In the genomic region with DNA sequence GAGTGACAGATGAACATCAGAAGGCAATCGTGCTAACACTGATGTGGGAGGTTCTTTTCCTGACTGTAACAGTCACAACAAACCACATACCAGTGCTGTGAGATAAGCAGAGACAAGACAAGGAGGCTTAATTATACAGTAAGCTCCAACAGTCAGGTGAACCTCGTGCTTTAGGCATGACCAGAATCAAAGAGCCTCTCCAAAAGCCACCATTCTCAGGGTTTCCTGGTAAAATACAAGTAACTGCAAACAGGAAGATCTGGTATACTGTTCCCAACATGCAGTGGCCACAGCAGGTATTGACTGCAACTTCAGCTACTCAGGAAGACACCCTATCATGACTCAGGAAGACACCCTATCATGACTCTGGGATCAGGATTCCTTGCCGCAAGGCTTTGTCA, we compare ENCODE assay signal across 15 cellular contexts. TPM values are rescaled to one million over a fixed set of nuclear protein-coding genes. Genes with fewer than 3 reads are reported as not detected.
A peak's percentile ranks its signal among the peaks of the same experiment; 100 is the strongest.
DNase-seq lines count a peak whose midpoint lies in the region; ATAC-seq, FAIRE-seq and TF ChIP-seq lines count a peak whose summit lies in the region.
"Had no signal": no experiment of that assay in that cellular context is flagged by ENCODE, and none has a peak within 500 bp of the region (broad histone marks: within the 10 kb centered on the region; RNA-seq: fewer than 3 reads in every experiment).

No MANE protein-coding gene starts in this region.

- no peak; the same call in 1 of the 2 replicates for TF ChIP-seq EP300 in K562 (IDR thresholded peaks at IDR 0.05; ENCODE audit: low read length)

- peak; percentile 81 for FAIRE-seq in K562 (lab: Jason Lieb, UNC)
- FAIRE-seq: colon had no signal

- no peaks in the 10 kb centered on the region for H3K9me1 ChIP-seq in K562 (ENCODE audit: control insufficient read depth, insufficient read depth, low read length)

- H3K4me2 ChIP-seq in K562 (ENCODE audit: insufficient read depth, low read length), result peak overlapping the region; percentile 1

- H3K9ac ChIP-seq in HUES64 (ENCODE audit: low read depth, low read length) (no peak overlapping the region), K562 (ENCODE audit: insufficient read depth in 1 of 2, low read depth in 2 of 2, low read length in 2 of 2) (no peak overlapping the region)

- BruUV-seq in K562 (replicated peaks; lab: Mats Ljungman, UMichigan), result no TSS peak

- intact Hi-C loops in K562 (cut with micrococcal nuclease), result loop anchor here (5.0 to 10.0 kb wide), 2 partner anchors 51 to 313 kb away; a partner anchor contains a TSS
- intact Hi-C loops in adrenal gland (cut with DNase I), result no loop called here

- H4K20me1 ChIP-seq in K562 (replicated peaks; ENCODE audit: control insufficient read depth, insufficient read depth, low read length), result no peaks in the 10 kb centered on the region

- H2AFZ ChIP-seq in K562 (ENCODE audit: low read depth, low read length), result peak overlapping the region; percentile 56; the same call in 1 of the 2 replicates

- no peaks in the 10 kb centered on the region for H3K9me3 ChIP-seq in HUES64 (ENCODE audit: insufficient read depth, low read depth, low read length)
- no peaks in the 10 kb centered on the region for H3K9me3 ChIP-seq in K562 (replicated peaks; ENCODE audit: control insufficient read depth, insufficient read depth, low read depth, low read length)
- H3K9me3 ChIP-seq in Peyer's patch, result no peaks in the 10 kb centered on the region
- H3K9me3 ChIP-seq in adrenal gland (replicated peaks in 1 of 3), result no peaks in the 10 kb centered on the region
- H3K9me3 ChIP-seq: thyroid gland had no signal

- 0 out of 6 replicates have a peak, but pooled peaks of 2 of the 3 experiments have one; percentile 14 to 15 for TF ChIP-seq CTCF in K562 (IDR thresholded peaks at IDR 0.05 in 2 of 3, conservative IDR thresholded peaks at IDR 0.05 in 1 of 3; ENCODE audit: insufficient read depth in 2 of 3, low read depth in 1 of 3, low read length in 3 of 3)
- peak in 1 of 6 experiments; percentile 2 for TF ChIP-seq CTCF in Peyer's patch (IDR thresholded peaks at IDR 0.05)
- no peak for TF ChIP-seq CTCF in adrenal gland (IDR thresholded peaks at IDR 0.05)

- H3K27me3 ChIP-seq in HUES64 (ENCODE audit: insufficient read depth, low read length), result no peaks in the 10 kb centered on the region
- no peaks in the 10 kb centered on the region for H3K27me3 ChIP-seq in K562 (ENCODE audit: control insufficient read depth in 2 of 2, insufficient read depth in 2 of 2, low read length in 2 of 2)
- H3K27me3 ChIP-seq in Peyer's patch, result no peaks in the 10 kb centered on the region
- H3K27me3 ChIP-seq in adrenal gland, result no peaks in the 10 kb centered on the region
- H3K27me3 ChIP-seq: thyroid gland had no signal

- CTCF ChIA-PET in K562 (lab: Yijun Ruan, JAX; ENCODE audit: low intra/inter-chr PET ratio), result interaction anchor here (2.8 kb wide), 1 partner anchor 196 kb away, joined by 19 read pairs; no protein-coding TSS in a partner anchor

- TF ChIP-seq POLR2A in K562 (conservative IDR thresholded peaks at IDR 0.05), result no peak
- no peak for TF ChIP-seq POLR2A in Peyer's patch (IDR thresholded peaks at IDR 0.05)
- no peak for TF ChIP-seq POLR2A in adrenal gland (IDR thresholded peaks at IDR 0.05)

- in situ Hi-C loops in K562 (cut with MboI), result no loop called here

- H3K79me2 ChIP-seq in K562 (ENCODE audit: control insufficient read depth, insufficient read depth, low read length), result 0 out of 3 replicates have a peak, but pooled peaks cover 3% of the 10 kb centered on the region

- peaks cover 17% of the 10 kb centered on the region; the same call in 1 of the 2 replicates for H3K36me3 ChIP-seq in HUES64 (ENCODE audit: insufficient read depth, low read length)
- peaks cover 73% of the 10 kb centered on the region for H3K36me3 ChIP-seq in K562 (ENCODE audit: control insufficient read depth, insufficient read depth, low read length)
- no peaks in the 10 kb centered on the region for H3K36me3 ChIP-seq in Peyer's patch
- no peaks in the 10 kb centered on the region for H3K36me3 ChIP-seq in adrenal gland (replicated peaks in 1 of 2)
- H3K36me3 ChIP-seq: thyroid gland had no signal

- ATAC-seq in K562 (peak; percentile 84), HG02642 (IDR thresholded peaks at IDR 0.05; ENCODE audit: poor library complexity, unreplicated experiment) (no peak)

- no peak overlapping the region for H3K4me3 ChIP-seq in HUES64 (ENCODE audit: low read length)
- H3K4me3 ChIP-seq in K562, result no peak overlapping the region
- no peak overlapping the region for H3K4me3 ChIP-seq in Peyer's patch
- no peak overlapping the region for H3K4me3 ChIP-seq in adrenal gland
- H3K4me3 ChIP-seq: thyroid gland had no signal

- H3K27ac ChIP-seq in HUES64 (ENCODE audit: low read depth, low read length) (0 out of 2 replicates have a peak overlapping the region, but pooled peaks have one; percentile 1), K562 (ENCODE audit: extremely low read depth, low read depth, low read length) (peak overlapping the region; percentile 62; the same call in 2 of the 3 replicates), Peyer's patch (no peak overlapping the region), adrenal gland (no peak overlapping the region)
- H3K27ac ChIP-seq: 22Rv1, thyroid gland had no signal

- POLR2A ChIA-PET in K562 (lab: Yijun Ruan, JAX), result interaction anchor here (0.5 to 0.9 kb wide), 2 partner anchors 10 to 47 kb away, joined by 3 read pairs; no protein-coding TSS in a partner anchor

- H3K4me1 ChIP-seq in HUES64 (ENCODE audit: insufficient read depth, low read length) (peaks cover 18% of the 10 kb centered on the region), K562 (replicated peaks in 1 of 2; ENCODE audit: control insufficient read depth in 2 of 2, insufficient read depth in 2 of 2, low read length in 2 of 2) (peaks cover 0 to 16% of the 10 kb centered on the region in 2 experiments; a peak in 2 of 5 replicates), Peyer's patch (no peaks in the 10 kb centered on the region), adrenal gland (replicated peaks in 1 of 2) (peaks cover 0 to 6% of the 10 kb centered on the region in 2 donors)

- no peak; a peak in 1 of 4 replicates for TF ChIP-seq RAD21 in K562 (CRISPR knock-in tag; conservative IDR thresholded peaks at IDR 0.05 in 1 of 2, IDR thresholded peaks at IDR 0.05 in 1 of 2)

- WGBS in HUES64, result 80% methylated on average over 2 of the region's 3 CpGs
- 9% methylated on average over 3 of the region's 3 CpGs for WGBS in K562 (ENCODE audit: insufficient coverage, low coverage, missing lambda C conversion rate)
- 41 to 58% (median 57%) methylated on average over 3 of the region's 3 CpGs for WGBS in adrenal gland, 4 donors

- DNase-seq in DMS53 (lab: John Stamatoyannopoulos, UW) (peak; percentile 2), DMS53 treated with DMSO at 0.1 percent for 48 hours (lab: John Stamatoyannopoulos, UW; ENCODE audit: unreplicated experiment) (no peak), K562 (ENCODE audit: extremely low read depth in 1 of 4, low spot score in 3 of 4) (peak; percentile 29 to 61 (median 35)), myocyte (ENCODE audit: low read depth) (peak; percentile 18), Peyer's patch (no peak), adrenal gland (no peak)
- DNase-seq: hippocampal formation; NCI-H774; nephron progenitor cell; stimulated activated CD4-positive, alpha-beta T cell treated with anti-CD3 and anti-CD28 coated beads, Interleukin-4, amount 100 ng/mL, for 24 hours; thyroid gland had no signal

TF ChIP-seq in K562, 482 proteins besides CTCF, POLR2A, EP300 and RAD21 (continues in another document):
- TF ChIP-seq SP2 (IDR thresholded peaks at IDR 0.05; ENCODE audit: extremely low read depth, low read depth, low read length, poor library complexity, severe bottlenecking) (no peak), HDAC6 (IDR thresholded peaks at IDR 0.05; ENCODE audit: low read depth, low read length) (no peak), CHD1 (IDR thresholded peaks at IDR 0.05; ENCODE audit: low read length) (no peak), ZFP36 (IDR thresholded peaks at IDR 0.05; ENCODE audit: low read depth, low read length, partially characterized antibody) (no peak), SIN3A (IDR thresholded peaks at IDR 0.05; ENCODE audit: borderline replicate concordance in 2 of 2, control insufficient read depth in 1 of 2, low read depth in 2 of 2, low read length in 2 of 2) (no peak)
- TF ChIP-seq, protein P1, sequence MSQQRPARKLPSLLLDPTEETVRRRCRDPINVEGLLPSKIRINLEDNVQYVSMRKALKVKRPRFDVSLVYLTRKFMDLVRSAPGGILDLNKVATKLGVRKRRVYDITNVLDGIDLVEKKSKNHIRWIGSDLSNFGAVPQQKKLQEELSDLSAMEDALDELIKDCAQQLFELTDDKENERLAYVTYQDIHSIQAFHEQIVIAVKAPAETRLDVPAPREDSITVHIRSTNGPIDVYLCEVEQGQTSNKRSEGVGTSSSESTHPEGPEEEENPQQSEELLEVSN (IDR thresholded peaks at IDR 0.05; ENCODE audit: borderline replicate concordance in 1 of 2, extremely low read depth in 1 of 2, insufficient read depth in 1 of 2, insufficient read length in 1 of 2, low read depth in 1 of 2, low read length in 1 of 2, poor library complexity in 1 of 2, severe bottlenecking in 1 of 2), result peak in 1 of 2 experiments; percentile 14

RNA-seq across cellular contexts. Expression of a gene that starts 47.3 kb away (rescaled TPM):
- polyA plus RNA-seq in HUES64 (2013, experiment 1 of 2), result 29.5 TPM
- 30.9 TPM for polyA plus RNA-seq in HUES64 (2013, experiment 2 of 2)
- total RNA-seq in K562 (2011; cell fraction: chromatin; rRNA removed; ENCODE audit: low replicate concordance), result 13.8 and 20.8 TPM in 2 replicates
- 3.3 and 5.3 TPM in 2 replicates for total RNA-seq in K562 (2011; cell fraction: nucleolus; rRNA removed)
- total RNA-seq in K562 (2011; cell fraction: nucleoplasm; rRNA removed), result 8.1 and 12.6 TPM in 2 replicates
- total RNA-seq in K562 (2014; rRNA removed) (14.4 and 14.7 TPM in 2 replicates), K562 (2014; rRNA removed; fragmentation: Illumina TruSeq; extraction: Trizol) (18.5 and 21.2 TPM in 2 replicates), K562 (2015; rRNA removed; fragmentation: Illumina TruSeq; extraction: Trizol) (16.4 and 18.0 TPM in 2 replicates), K562 (2021) (20.9 and 22.8 TPM in 2 replicates), myocyte (20.1 and 28.6 TPM in 2 replicates), Peyer's patch (10 to 100 TPM; 12.5 to 28.9 (median 18.6) TPM), adrenal gland (10 to 100 TPM; 18.9 to 51.4 (median 29.4) TPM)
- polyA plus RNA-seq in K562 (2011; rRNA removed) (21.9 and 23.6 TPM in 2 replicates), K562 (2014; fragmentation: Illumina TruSeq; extraction: Trizol) (13.0 and 14.6 TPM in 2 replicates), K562 (2014; fragmentation: Nextera tagmentation; extraction: Ambion mirVana) (1 to 10 TPM; 3.4 to 5.2 TPM), K562 (2014; rRNA removed) (12.9 and 15.5 TPM in 2 replicates), adrenal gland (10 to 100 TPM in 1 of 3 donors, 1 to 10 TPM in 2; 4.3 to 41.2 (median 5.1) TPM)
- polyA plus RNA-seq in K562 (2011; cell fraction: cytosol; rRNA removed), result 15.7 and 21.9 TPM in 2 replicates
- 12.3 and 14.5 TPM in 2 replicates for polyA plus RNA-seq in K562 (2011; cell fraction: nucleus; rRNA removed)
- polyA plus RNA-seq in K562 (2012), result 8.3 and 10.1 TPM in 2 replicates
- 44.1 and 54.7 TPM in 2 replicates for polyA minus RNA-seq in K562 (2011; rRNA and poly(A)+ RNA removed)
- polyA minus RNA-seq in K562 (2011; cell fraction: cytosol; rRNA and poly(A)+ RNA removed), result 18.2 and 35.0 TPM in 2 replicates
- polyA minus RNA-seq in K562 (2011; cell fraction: nucleus; rRNA and poly(A)+ RNA removed), result 4.4 and 8.8 TPM in 2 replicates
- 15.7 TPM for polyA plus RNA-seq in myocyte (2012)

Comparison
In these comparisons a context has a peak if more than half of its experiments do, and no peak if none do; other contexts are left out.
1. DNase-seq: peak in DMS53 (single experiment), K562 (4 of 4) and myocyte (single experiment); none in DMS53 treated with DMSO at 0.1 percent for 48 hours (single experiment), Peyer's patch (0 of 3) and adrenal gland (0 of 7).
2. H3K27ac ChIP-seq: peak in HUES64 (single experiment) and K562 (single experiment); none in Peyer's patch (0 of 4) and adrenal gland (0 of 5).
3. CTCF ChIP-seq: peak in K562 (2 of 3); none in adrenal gland (0 of 6).